28 cellular contexts compared by ENCODE assay signal in genomic region chr5:69131304-69131703, GRCh38.
"Had no signal": no experiment of that assay in that cellular context is flagged by ENCODE, and none has a peak within 500 bp of the region (broad histone marks: within the 10 kb centered on the region; RNA-seq: fewer than 3 reads in every experiment).

No MANE protein-coding gene starts in this region.

- H3K4me2 ChIP-seq: neural progenitor cell, smooth muscle cell had no signal

- H3K9me3 ChIP-seq: colonic mucosa, gastroesophageal sphincter, heart right ventricle, left lung, stomach, thyroid gland had no signal

- ATAC-seq: esophagus mucosa; foreskin keratinocyte; gastroesophageal sphincter; heart right ventricle; left cardiac atrium; left lung; natural killer cell treated with Interleukin-12 subunit alpha and Interleukin-12 subunit beta and Interleukin-15 and Interleukin-18, amount 100 ng/mL, for 72 hours; sciatic nerve; stimulated activated effector memory CD8-positive, alpha-beta T cell treated with anti-CD3 and anti-CD28 coated beads, Interleukin-12 subunit alpha, Interleukin-12 subunit beta, amount 100 ng/mL, for 72 hours had no signal

- H3K9ac ChIP-seq: neural progenitor cell, parathyroid adenoma had no signal

- H3K4me1 Mint-ChIP-seq: endodermal cell; neural progenitor cell; stimulated activated effector memory CD8-positive, alpha-beta T cell treated with anti-CD3 and anti-CD28 coated beads, Interleukin-12 subunit alpha, Interleukin-12 subunit beta, amount 100 ng/mL, for 72 hours had no signal

- H3K4me3 Mint-ChIP-seq: dendritic cell treated with granulocyte-macrophage colony-stimulating factor and Interleukin-4, amounts not matched to agents 40 ng/mL and 50 ng/mL, for 4 days; endodermal cell; naive B cell; natural killer cell treated with Interleukin-12 subunit alpha and Interleukin-12 subunit beta and Interleukin-15 and Interleukin-18, amount 100 ng/mL, for 72 hours; neural progenitor cell; stimulated activated effector memory CD8-positive, alpha-beta T cell treated with anti-CD3 and anti-CD28 coated beads, Interleukin-12 subunit alpha, Interleukin-12 subunit beta, amount 100 ng/mL, for 72 hours; type B pancreatic cell had no signal

- H3K27me3 ChIP-seq: colonic mucosa, foreskin keratinocyte, gastroesophageal sphincter, heart right ventricle, left lung, neural progenitor cell, stomach, thyroid gland had no signal

- H3K4me3 ChIP-seq: colonic mucosa, gastroesophageal sphincter, heart right ventricle, left lung, neural progenitor cell, smooth muscle cell, stomach, thyroid gland had no signal

- DNase-seq: colonic mucosa; effector CD8-positive, alpha-beta T cell; foreskin keratinocyte; heart right ventricle; hippocampal formation; left cardiac atrium; left lung; mesendoderm; naive B cell; stimulated activated CD4-positive, alpha-beta T cell treated with anti-CD3 and anti-CD28 coated beads, Interleukin-12 subunit alpha, Interleukin-12 subunit beta, amount 100 ng/mL, for 4 hours; stimulated activated CD4-positive, alpha-beta T cell treated with anti-CD3 and anti-CD28 coated beads, Interleukin-1b, Interleukin-23, amount 100 ng/mL, for 48 hours; stimulated activated CD4-positive, alpha-beta T cell treated with anti-CD3 and anti-CD28 coated beads, Interleukin-4, amount 100 ng/mL, for 1 hour; stimulated activated naive CD4-positive, alpha-beta T cell treated with Interleukin-2 at 50 U/mL for 16 hours; stomach; thyroid gland had no signal

- H3K79me2 ChIP-seq: parathyroid adenoma had no signal

- H3K27ac Mint-ChIP-seq: dendritic cell treated with granulocyte-macrophage colony-stimulating factor and Interleukin-4, amounts not matched to agents 40 ng/mL and 50 ng/mL, for 4 days; endodermal cell; naive B cell; natural killer cell treated with Interleukin-12 subunit alpha and Interleukin-12 subunit beta and Interleukin-15 and Interleukin-18, amount 100 ng/mL, for 72 hours; neural progenitor cell; progenitor cell of endocrine pancreas; stimulated activated effector memory CD8-positive, alpha-beta T cell treated with anti-CD3 and anti-CD28 coated beads, Interleukin-12 subunit alpha, Interleukin-12 subunit beta, amount 100 ng/mL, for 72 hours; type B pancreatic cell had no signal

- H3K36me3 ChIP-seq: colonic mucosa had no signal

- H3K27me3 Mint-ChIP-seq: dendritic cell treated with granulocyte-macrophage colony-stimulating factor and Interleukin-4, amounts not matched to agents 40 ng/mL and 50 ng/mL, for 4 days; naive B cell; natural killer cell treated with Interleukin-12 subunit alpha and Interleukin-12 subunit beta and Interleukin-15 and Interleukin-18, amount 100 ng/mL, for 72 hours; progenitor cell of endocrine pancreas; type B pancreatic cell had no signal

- H3K9me3 Mint-ChIP-seq: dendritic cell treated with granulocyte-macrophage colony-stimulating factor and Interleukin-4, amounts not matched to agents 40 ng/mL and 50 ng/mL, for 4 days; endodermal cell; naive B cell; natural killer cell treated with Interleukin-12 subunit alpha and Interleukin-12 subunit beta and Interleukin-15 and Interleukin-18, amount 100 ng/mL, for 72 hours; neural progenitor cell; type B pancreatic cell had no signal

- H3K4me1 ChIP-seq: colonic mucosa, foreskin keratinocyte, gastroesophageal sphincter, heart right ventricle, left lung, neural progenitor cell, stomach, thyroid gland had no signal

- H2AFZ ChIP-seq: neural progenitor cell, parathyroid adenoma had no signal

- H3K27ac ChIP-seq: colonic mucosa, epithelial cell of prostate, foreskin keratinocyte, gastroesophageal sphincter, heart right ventricle, left lung, neural progenitor cell, parathyroid adenoma, stomach, thyroid gland had no signal
